ENCODE assay signal across 8 cellular contexts in genomic region chr11:13338437-13339069, GRCh38.
DNase-seq lines count a peak whose midpoint lies in the region; TF ChIP-seq lines count a peak whose summit lies in the region.

No MANE protein-coding gene starts in this region.

- H3K27ac ChIP-seq in AG04450 (ENCODE audit: low read depth, low read length) = peak overlapping the region; percentile 97
- H3K27ac ChIP-seq in mesenchymal stem cell (ENCODE audit: low read length, poor library complexity, severe bottlenecking) = peak overlapping the region; percentile 53

- H3K4me1 ChIP-seq in adipocyte (ENCODE audit: control insufficient read depth, insufficient read depth, low read length) = peaks cover 57% of the 10 kb centered on the region
- H3K4me1 ChIP-seq in mesenchymal stem cell (ENCODE audit: control insufficient read depth, insufficient read depth, low read depth, low read length) = peaks cover 22% of the 10 kb centered on the region

- POLR2A ChIA-PET in AG04450 (lab: Yijun Ruan, JAX) = interaction anchor here (0.5 to 2.1 kb wide), 5 partner anchors 22 to 1052 kb away, joined by 3 to 19 read pairs (median 3); no protein-coding TSS in a partner anchor

- H3K14ac ChIP-seq in mesenchymal stem cell (ENCODE audit: low read length in 2 of 2) = peak overlapping the region in 1 of 2 experiments; percentile 19

- H2BK15ac ChIP-seq in mesenchymal stem cell (ENCODE audit: low read depth, poor library complexity, severe bottlenecking) = peak overlapping the region; percentile 95

- H2AFZ ChIP-seq in mesenchymal stem cell (ENCODE audit: low read depth, low read length) = no peak overlapping the region

- no peak for DNase-seq in AG04450 (ENCODE audit: low read depth, low spot score)
- DNase-seq in Jurkat, Clone E6-1 (ENCODE audit: low read depth, low spot score) = peak; percentile 35
- DNase-seq in adipocyte (ENCODE audit: low read depth) = peak; percentile 60
- peak; percentile 70 for DNase-seq in mesenchymal stem cell
- DNase-seq in hippocampal formation (lab: John Stamatoyannopoulos, UW) = no peak
- DNase-seq in COLO668 (lab: John Stamatoyannopoulos, UW; ENCODE audit: unreplicated experiment) = no peak
- no peak for DNase-seq in globus pallidus (ENCODE audit: low spot score)
- no peak for DNase-seq in activated effector memory CD4-positive, alpha-beta T cell treated with Interleukin-2 at 50 U/mL for 16 hours

- H3K4me3 ChIP-seq in AG04450 (ENCODE audit: low read depth, low read length) (peak overlapping the region; percentile 51), adipocyte (ENCODE audit: low read length) (peak overlapping the region; percentile 79), mesenchymal stem cell (ENCODE audit: insufficient read depth in 1 of 2, low read depth in 1 of 2, low read length in 2 of 2) (peak overlapping the region in 1 of 2 experiments; percentile 68)
- no peak overlapping the region for H3K4me3 ChIP-seq in Jurkat, Clone E6-1 (ENCODE audit: low read length)

- WGBS in mesenchymal stem cell = 82% methylated on average over 5 of the region's 8 CpGs

- peak overlapping the region; percentile 41 for H4K8ac ChIP-seq in mesenchymal stem cell (ENCODE audit: low read length)

- H2AK5ac ChIP-seq in mesenchymal stem cell (ENCODE audit: low read length, severe bottlenecking) = peak overlapping the region; percentile 98

- CTCF ChIA-PET in AG04450 (lab: Charles Lee) = interaction anchor here (0.5 to 8.4 kb wide), 7 partner anchors 10 to 375 kb away, joined by 3 to 106 read pairs (median 5); no protein-coding TSS in a partner anchor

- H3K9me3 ChIP-seq in AG04450 (ENCODE audit: control insufficient read depth, insufficient read depth, low read length) = no peaks in the 10 kb centered on the region
- H3K9me3 ChIP-seq in adipocyte (ENCODE audit: control insufficient read depth, low read length) = no peaks in the 10 kb centered on the region
- no peaks in the 10 kb centered on the region for H3K9me3 ChIP-seq in mesenchymal stem cell (ENCODE audit: control insufficient read depth, low read length)

- peak overlapping the region; percentile 79 to 94 for H3K18ac ChIP-seq in mesenchymal stem cell (ENCODE audit: low read depth in 1 of 2, low read length in 2 of 2)

- H3K4ac ChIP-seq in mesenchymal stem cell (ENCODE audit: low read depth in 1 of 2, low read length in 2 of 2) = peak overlapping the region; percentile 78 to 85

- no peak overlapping the region for H3K23ac ChIP-seq in mesenchymal stem cell (ENCODE audit: low read length in 2 of 2)

- H2BK5ac ChIP-seq in mesenchymal stem cell (ENCODE audit: low read depth, low read length, poor library complexity, severe bottlenecking) = peak overlapping the region; percentile 66

- H2BK120ac ChIP-seq in mesenchymal stem cell (ENCODE audit: low read depth, low read length) = no peak overlapping the region

- H3K9ac ChIP-seq in adipocyte (ENCODE audit: low read length) = peak overlapping the region; percentile 82
- H3K9ac ChIP-seq in mesenchymal stem cell (ENCODE audit: low read length) = peak overlapping the region; percentile 85

- H4K91ac ChIP-seq in mesenchymal stem cell (ENCODE audit: low read length) = peak overlapping the region; percentile 79

- H2BK12ac ChIP-seq in mesenchymal stem cell (ENCODE audit: low read length in 2 of 2) = peak overlapping the region; percentile 81 to 98

- peak overlapping the region; percentile 36 for H3K4me2 ChIP-seq in mesenchymal stem cell (ENCODE audit: low read length, poor library complexity, severe bottlenecking)

- H3K27me3 ChIP-seq in AG04450 (ENCODE audit: control insufficient read depth, insufficient read depth, low read length) = no peaks in the 10 kb centered on the region
- H3K27me3 ChIP-seq in adipocyte (replicated peaks; ENCODE audit: control insufficient read depth, insufficient read depth, low read length) = no peaks in the 10 kb centered on the region
- no peaks in the 10 kb centered on the region for H3K27me3 ChIP-seq in mesenchymal stem cell (ENCODE audit: control insufficient read depth in 1 of 2, insufficient read depth in 1 of 2, low read length in 2 of 2)

- peaks cover 20% of the 10 kb centered on the region for H3K79me1 ChIP-seq in mesenchymal stem cell (replicated peaks; ENCODE audit: low read length, poor library complexity, severe bottlenecking)

- TF ChIP-seq CTCF in AG04450 (IDR thresholded peaks at IDR 0.05; ENCODE audit: low read depth, low read length) = no peak

- H3K36me3 ChIP-seq in adipocyte (ENCODE audit: control insufficient read depth, insufficient read depth, low read length, severe bottlenecking) (peaks cover 6% of the 10 kb centered on the region), mesenchymal stem cell (ENCODE audit: control insufficient read depth in 1 of 2, insufficient read depth in 2 of 2, low read depth in 1 of 2, low read length in 2 of 2) (peaks cover 0 to 5% of the 10 kb centered on the region in 2 experiments)

Comparison
In these comparisons a context has a peak if more than half of its experiments do, and no peak if none do; other contexts are left out.
1. DNase-seq: peak in Jurkat, Clone E6-1 (single experiment), adipocyte (single experiment) and mesenchymal stem cell (single experiment); none in AG04450 (single experiment), hippocampal formation (0 of 2), COLO668 (single experiment), globus pallidus (single experiment) and activated effector memory CD4-positive, alpha-beta T cell treated with Interleukin-2 at 50 U/mL for 16 hours (single experiment).